In the genomic region with DNA sequence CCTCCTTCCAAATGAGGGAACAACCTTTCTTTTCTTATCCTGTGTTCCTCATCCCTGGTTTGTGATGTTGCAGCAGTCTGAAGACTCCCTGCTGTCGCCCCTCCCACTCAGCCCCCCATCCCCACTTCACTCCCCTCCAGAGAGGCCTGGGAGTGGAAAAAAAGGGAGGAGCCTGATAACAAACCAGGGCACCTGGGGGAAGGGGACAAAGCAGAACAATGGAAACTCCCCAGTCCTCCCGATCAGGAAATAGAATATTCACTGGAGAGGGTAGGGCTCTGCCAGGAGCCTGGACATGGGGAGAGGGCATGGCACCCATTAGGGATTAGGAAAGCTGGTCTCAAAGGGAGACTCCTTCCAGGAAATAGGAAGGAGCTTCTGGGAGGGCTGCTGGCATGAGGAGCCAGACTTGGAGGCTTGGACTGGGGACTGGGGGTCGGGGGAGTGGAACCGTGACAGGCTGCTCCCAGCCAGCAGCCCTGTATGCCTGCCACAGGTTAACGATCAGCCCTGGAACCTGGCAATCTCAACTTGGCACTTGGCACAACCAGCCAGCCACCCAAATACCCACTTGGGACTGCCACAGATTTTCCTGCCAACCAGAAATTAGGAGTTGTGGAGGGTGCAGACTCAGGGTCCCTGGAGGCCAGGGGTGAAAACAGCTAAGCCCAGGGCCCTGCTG, we compare ENCODE assay signal across 2 cellular contexts.
TF ChIP-seq lines count a peak whose summit lies in the region.

No MANE protein-coding gene starts in this region.

TF ChIP-seq in GM23338, 12 proteins besides CTCF, POLR2A, EP300 and RAD21:
- TF ChIP-seq STAT1 (IDR thresholded peaks at IDR 0.05; ENCODE audit: unreplicated experiment), result no peak
- TF ChIP-seq ZNF331 (CRISPR knock-in tag; IDR thresholded peaks at IDR 0.05; ENCODE audit: low read depth), result peak; percentile 66

TF ChIP-seq in H1, 55 proteins besides CTCF, POLR2A, EP300 and RAD21:
- TF ChIP-seq HDAC2 (IDR thresholded peaks at IDR 0.05; ENCODE audit: borderline replicate concordance in 1 of 2, low read depth in 2 of 2, low read length in 2 of 2) (peak; percentile 74 to 92; a peak in 2 of 4 replicates), SAP30 (IDR thresholded peaks at IDR 0.05; ENCODE audit: insufficient read depth, insufficient replicate concordance, low read length) (no peak), POLR2AphosphoS5 (IDR thresholded peaks at IDR 0.05; ENCODE audit: low read depth, low read length) (no peak), SIRT6 (IDR thresholded peaks at IDR 0.05; ENCODE audit: low read length) (no peak), GTF2F1 (IDR thresholded peaks at IDR 0.05; ENCODE audit: borderline replicate concordance, low read depth, low read length) (no peak), YY1 (IDR thresholded peaks at IDR 0.05; ENCODE audit: low read depth, low read length) (peak; percentile 46; the same call in 1 of the 2 replicates), RFX5 (IDR thresholded peaks at IDR 0.05; ENCODE audit: borderline replicate concordance, low read depth, low read length) (no peak), ASH2L (IDR thresholded peaks at IDR 0.05; ENCODE audit: low read length) (peak; percentile 57), SIN3A (conservative IDR thresholded peaks at IDR 0.05 in 1 of 2, IDR thresholded peaks at IDR 0.05 in 1 of 2; ENCODE audit: low read depth in 1 of 2, low read length in 2 of 2) (no peak), BRCA1 (IDR thresholded peaks at IDR 0.05; ENCODE audit: low read depth, low read length) (no peak), FOSL1 (IDR thresholded peaks at IDR 0.05; ENCODE audit: insufficient read depth, low read depth, low read length) (no peak), EZH2 (IDR thresholded peaks at IDR 0.05; ENCODE audit: low read depth, low read length, severe bottlenecking) (no peak), GABPA (IDR thresholded peaks at IDR 0.05; ENCODE audit: borderline replicate concordance, insufficient read depth, low read length) (no peak), KDM5A (IDR thresholded peaks at IDR 0.05; ENCODE audit: low read length) (no peak), RXRA (IDR thresholded peaks at IDR 0.05; ENCODE audit: insufficient read depth, low read depth, low read length) (no peak), RNF2 (IDR thresholded peaks at IDR 0.05; ENCODE audit: borderline replicate concordance, low read depth, low read length, missing control alignments, poor library complexity, severe bottlenecking) (no peak), SP4 (IDR thresholded peaks at IDR 0.05; ENCODE audit: low read length) (0 out of 2 replicates have a peak, but pooled peaks have one; percentile 45), CHD2 (IDR thresholded peaks at IDR 0.05; ENCODE audit: low read length) (no peak), SP2 (IDR thresholded peaks at IDR 0.05; ENCODE audit: low read length) (no peak), TAF7 (optimal IDR thresholded peaks at IDR 0.05; ENCODE audit: borderline replicate concordance, low read depth, low read length) (no peak), TCF12 (IDR thresholded peaks at IDR 0.05; ENCODE audit: low read depth, low read length) (0 out of 2 replicates have a peak, but pooled peaks have one; percentile 22), BACH1 (IDR thresholded peaks at IDR 0.05; ENCODE audit: low read length) (no peak; the same call in 1 of the 2 replicates), JUND (IDR thresholded peaks at IDR 0.05; ENCODE audit: low read length) (no peak), NRF1 (IDR thresholded peaks at IDR 0.05; ENCODE audit: low read depth, low read length) (no peak; the same call in 1 of the 2 replicates), PHF8 (conservative IDR thresholded peaks at IDR 0.05; ENCODE audit: low read depth, low read length) (no peak), CTBP2 (IDR thresholded peaks at IDR 0.05; ENCODE audit: borderline replicate concordance, insufficient read depth, insufficient read length, low read length) (no peak), KDM4A (IDR thresholded peaks at IDR 0.05; ENCODE audit: low read depth, low read length, severe bottlenecking) (no peak), ZNF274 (IDR thresholded peaks at IDR 0.05; ENCODE audit: borderline replicate concordance, extremely low read depth, low read length) (no peak), SUZ12 (IDR thresholded peaks at IDR 0.05; ENCODE audit: low read length) (no peak), TEAD4 (IDR thresholded peaks at IDR 0.05; ENCODE audit: low read depth, low read length) (no peak), JUN (IDR thresholded peaks at IDR 0.05; ENCODE audit: low read depth, low read length) (no peak), CHD1 (IDR thresholded peaks at IDR 0.05; ENCODE audit: low read depth, low read length) (no peak), RBBP5 (IDR thresholded peaks at IDR 0.05; ENCODE audit: borderline replicate concordance, low read depth, low read length) (no peak; the same call in 1 of the 2 replicates), NANOG (IDR thresholded peaks at IDR 0.05; ENCODE audit: insufficient read depth, low read depth, low read length, poor library complexity, severe bottlenecking) (no peak), CBX8 (IDR thresholded peaks at IDR 0.05; ENCODE audit: borderline replicate concordance, low read depth, low read length) (no peak), CEBPB (IDR thresholded peaks at IDR 0.05; ENCODE audit: low read depth, low read length) (no peak), CREB1 (IDR thresholded peaks at IDR 0.05) (no peak), SIX5 (IDR thresholded peaks at IDR 0.05; ENCODE audit: low read depth, low read length) (no peak)
- TF ChIP-seq, protein P1, sequence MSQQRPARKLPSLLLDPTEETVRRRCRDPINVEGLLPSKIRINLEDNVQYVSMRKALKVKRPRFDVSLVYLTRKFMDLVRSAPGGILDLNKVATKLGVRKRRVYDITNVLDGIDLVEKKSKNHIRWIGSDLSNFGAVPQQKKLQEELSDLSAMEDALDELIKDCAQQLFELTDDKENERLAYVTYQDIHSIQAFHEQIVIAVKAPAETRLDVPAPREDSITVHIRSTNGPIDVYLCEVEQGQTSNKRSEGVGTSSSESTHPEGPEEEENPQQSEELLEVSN (IDR thresholded peaks at IDR 0.05), result no peak
- TF ChIP-seq, protein P2, sequence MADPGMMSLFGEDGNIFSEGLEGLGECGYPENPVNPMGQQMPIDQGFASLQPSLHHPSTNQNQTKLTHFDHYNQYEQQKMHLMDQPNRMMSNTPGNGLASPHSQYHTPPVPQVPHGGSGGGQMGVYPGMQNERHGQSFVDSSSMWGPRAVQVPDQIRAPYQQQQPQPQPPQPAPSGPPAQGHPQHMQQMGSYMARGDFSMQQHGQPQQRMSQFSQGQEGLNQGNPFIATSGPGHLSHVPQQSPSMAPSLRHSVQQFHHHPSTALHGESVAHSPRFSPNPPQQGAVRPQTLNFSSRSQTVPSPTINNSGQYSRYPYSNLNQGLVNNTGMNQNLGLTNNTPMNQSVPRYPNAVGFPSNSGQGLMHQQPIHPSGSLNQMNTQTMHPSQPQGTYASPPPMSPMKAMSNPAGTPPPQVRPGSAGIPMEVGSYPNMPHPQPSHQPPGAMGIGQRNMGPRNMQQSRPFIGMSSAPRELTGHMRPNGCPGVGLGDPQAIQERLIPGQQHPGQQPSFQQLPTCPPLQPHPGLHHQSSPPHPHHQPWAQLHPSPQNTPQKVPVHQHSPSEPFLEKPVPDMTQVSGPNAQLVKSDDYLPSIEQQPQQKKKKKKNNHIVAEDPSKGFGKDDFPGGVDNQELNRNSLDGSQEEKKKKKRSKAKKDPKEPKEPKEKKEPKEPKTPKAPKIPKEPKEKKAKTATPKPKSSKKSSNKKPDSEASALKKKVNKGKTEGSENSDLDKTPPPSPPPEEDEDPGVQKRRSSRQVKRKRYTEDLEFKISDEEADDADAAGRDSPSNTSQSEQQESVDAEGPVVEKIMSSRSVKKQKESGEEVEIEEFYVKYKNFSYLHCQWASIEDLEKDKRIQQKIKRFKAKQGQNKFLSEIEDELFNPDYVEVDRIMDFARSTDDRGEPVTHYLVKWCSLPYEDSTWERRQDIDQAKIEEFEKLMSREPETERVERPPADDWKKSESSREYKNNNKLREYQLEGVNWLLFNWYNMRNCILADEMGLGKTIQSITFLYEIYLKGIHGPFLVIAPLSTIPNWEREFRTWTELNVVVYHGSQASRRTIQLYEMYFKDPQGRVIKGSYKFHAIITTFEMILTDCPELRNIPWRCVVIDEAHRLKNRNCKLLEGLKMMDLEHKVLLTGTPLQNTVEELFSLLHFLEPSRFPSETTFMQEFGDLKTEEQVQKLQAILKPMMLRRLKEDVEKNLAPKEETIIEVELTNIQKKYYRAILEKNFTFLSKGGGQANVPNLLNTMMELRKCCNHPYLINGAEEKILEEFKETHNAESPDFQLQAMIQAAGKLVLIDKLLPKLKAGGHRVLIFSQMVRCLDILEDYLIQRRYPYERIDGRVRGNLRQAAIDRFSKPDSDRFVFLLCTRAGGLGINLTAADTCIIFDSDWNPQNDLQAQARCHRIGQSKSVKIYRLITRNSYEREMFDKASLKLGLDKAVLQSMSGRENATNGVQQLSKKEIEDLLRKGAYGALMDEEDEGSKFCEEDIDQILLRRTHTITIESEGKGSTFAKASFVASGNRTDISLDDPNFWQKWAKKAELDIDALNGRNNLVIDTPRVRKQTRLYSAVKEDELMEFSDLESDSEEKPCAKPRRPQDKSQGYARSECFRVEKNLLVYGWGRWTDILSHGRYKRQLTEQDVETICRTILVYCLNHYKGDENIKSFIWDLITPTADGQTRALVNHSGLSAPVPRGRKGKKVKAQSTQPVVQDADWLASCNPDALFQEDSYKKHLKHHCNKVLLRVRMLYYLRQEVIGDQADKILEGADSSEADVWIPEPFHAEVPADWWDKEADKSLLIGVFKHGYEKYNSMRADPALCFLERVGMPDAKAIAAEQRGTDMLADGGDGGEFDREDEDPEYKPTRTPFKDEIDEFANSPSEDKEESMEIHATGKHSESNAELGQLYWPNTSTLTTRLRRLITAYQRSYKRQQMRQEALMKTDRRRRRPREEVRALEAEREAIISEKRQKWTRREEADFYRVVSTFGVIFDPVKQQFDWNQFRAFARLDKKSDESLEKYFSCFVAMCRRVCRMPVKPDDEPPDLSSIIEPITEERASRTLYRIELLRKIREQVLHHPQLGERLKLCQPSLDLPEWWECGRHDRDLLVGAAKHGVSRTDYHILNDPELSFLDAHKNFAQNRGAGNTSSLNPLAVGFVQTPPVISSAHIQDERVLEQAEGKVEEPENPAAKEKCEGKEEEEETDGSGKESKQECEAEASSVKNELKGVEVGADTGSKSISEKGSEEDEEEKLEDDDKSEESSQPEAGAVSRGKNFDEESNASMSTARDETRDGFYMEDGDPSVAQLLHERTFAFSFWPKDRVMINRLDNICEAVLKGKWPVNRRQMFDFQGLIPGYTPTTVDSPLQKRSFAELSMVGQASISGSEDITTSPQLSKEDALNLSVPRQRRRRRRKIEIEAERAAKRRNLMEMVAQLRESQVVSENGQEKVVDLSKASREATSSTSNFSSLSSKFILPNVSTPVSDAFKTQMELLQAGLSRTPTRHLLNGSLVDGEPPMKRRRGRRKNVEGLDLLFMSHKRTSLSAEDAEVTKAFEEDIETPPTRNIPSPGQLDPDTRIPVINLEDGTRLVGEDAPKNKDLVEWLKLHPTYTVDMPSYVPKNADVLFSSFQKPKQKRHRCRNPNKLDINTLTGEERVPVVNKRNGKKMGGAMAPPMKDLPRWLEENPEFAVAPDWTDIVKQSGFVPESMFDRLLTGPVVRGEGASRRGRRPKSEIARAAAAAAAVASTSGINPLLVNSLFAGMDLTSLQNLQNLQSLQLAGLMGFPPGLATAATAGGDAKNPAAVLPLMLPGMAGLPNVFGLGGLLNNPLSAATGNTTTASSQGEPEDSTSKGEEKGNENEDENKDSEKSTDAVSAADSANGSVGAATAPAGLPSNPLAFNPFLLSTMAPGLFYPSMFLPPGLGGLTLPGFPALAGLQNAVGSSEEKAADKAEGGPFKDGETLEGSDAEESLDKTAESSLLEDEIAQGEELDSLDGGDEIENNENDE (IDR thresholded peaks at IDR 0.05; ENCODE audit: insufficient replicate concordance, low read length), result no peak
- TF ChIP-seq, protein P3, sequence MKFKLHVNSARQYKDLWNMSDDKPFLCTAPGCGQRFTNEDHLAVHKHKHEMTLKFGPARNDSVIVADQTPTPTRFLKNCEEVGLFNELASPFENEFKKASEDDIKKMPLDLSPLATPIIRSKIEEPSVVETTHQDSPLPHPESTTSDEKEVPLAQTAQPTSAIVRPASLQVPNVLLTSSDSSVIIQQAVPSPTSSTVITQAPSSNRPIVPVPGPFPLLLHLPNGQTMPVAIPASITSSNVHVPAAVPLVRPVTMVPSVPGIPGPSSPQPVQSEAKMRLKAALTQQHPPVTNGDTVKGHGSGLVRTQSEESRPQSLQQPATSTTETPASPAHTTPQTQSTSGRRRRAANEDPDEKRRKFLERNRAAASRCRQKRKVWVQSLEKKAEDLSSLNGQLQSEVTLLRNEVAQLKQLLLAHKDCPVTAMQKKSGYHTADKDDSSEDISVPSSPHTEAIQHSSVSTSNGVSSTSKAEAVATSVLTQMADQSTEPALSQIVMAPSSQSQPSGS (IDR thresholded peaks at IDR 0.05; ENCODE audit: low read length), result no peak
- TF ChIP-seq, protein P4, sequence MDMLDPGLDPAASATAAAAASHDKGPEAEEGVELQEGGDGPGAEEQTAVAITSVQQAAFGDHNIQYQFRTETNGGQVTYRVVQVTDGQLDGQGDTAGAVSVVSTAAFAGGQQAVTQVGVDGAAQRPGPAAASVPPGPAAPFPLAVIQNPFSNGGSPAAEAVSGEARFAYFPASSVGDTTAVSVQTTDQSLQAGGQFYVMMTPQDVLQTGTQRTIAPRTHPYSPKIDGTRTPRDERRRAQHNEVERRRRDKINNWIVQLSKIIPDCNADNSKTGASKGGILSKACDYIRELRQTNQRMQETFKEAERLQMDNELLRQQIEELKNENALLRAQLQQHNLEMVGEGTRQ (IDR thresholded peaks at IDR 0.05; ENCODE audit: low read length), result no peak
